In the genomic region with DNA sequence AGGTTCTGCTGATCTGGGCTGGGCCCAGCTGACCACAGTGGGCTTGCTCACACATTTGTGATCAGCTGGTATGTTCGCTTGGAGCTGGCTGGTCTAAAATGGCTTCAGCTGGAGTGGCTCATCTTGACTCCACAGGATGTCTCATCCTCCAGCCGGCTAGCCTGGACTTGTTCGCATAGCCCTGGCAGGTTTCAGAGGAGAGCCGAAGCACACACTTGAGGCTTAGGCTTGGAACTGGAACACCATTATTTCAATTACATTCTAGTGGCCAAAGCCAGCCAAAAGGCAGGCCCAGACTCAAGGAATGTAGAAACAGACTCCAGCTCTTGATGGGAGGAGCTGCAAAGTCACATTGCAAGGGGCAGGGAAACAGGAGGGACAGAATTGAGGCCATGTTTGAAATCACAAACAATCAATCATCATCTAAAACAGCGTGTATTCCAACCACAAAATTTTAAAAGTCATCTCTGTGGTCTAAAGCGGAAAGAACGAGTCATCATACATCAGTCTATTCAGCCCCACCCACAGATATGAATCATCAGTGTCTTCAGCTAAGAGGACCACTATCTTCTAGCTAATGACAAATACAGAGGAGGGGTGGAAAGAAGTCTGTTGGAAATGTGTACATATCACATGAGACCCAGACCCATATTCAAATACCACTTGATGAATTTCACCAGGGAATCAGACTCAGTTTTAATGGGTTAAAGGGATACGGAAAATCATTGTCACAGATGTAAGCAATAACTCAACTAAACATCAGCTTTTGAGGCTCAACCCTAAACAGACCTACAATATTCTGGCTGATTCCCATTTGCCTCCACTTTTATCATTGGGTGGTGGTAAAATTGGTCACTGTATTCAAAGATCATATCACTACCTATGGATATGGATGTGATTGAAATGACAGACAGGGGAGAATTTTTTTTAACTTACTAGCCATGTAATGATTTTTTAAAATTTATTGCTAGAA, we compare ENCODE assay signal across 8 cellular contexts.
DNase-seq lines count a peak whose midpoint lies in the region; ATAC-seq and TF ChIP-seq lines count a peak whose summit lies in the region.

No MANE protein-coding gene starts in this region.

- no peak overlapping the region for H3K4me3 Mint-ChIP-seq in activated B cell treated with CpG ODN at 0.5 μM for 24 hours
- peak overlapping the region; percentile 16 for H3K4me3 Mint-ChIP-seq in chondrocyte (ENCODE audit: unreplicated experiment)

- in situ Hi-C loops in gastrocnemius medialis (cut with MboI; ENCODE audit: low sequenced_read_pairs in 4 of 4) (no loop called here), G401 (cut with HindIII; ENCODE audit: low sequenced_read_pairs) (no loop called here)

- peak in 1 of 2 donors; percentile 14 for TF ChIP-seq POLR2A in gastrocnemius medialis (IDR thresholded peaks at IDR 0.05)

- peak overlapping the region; percentile 82 to 95 (median 88) for H3K27ac ChIP-seq in gastrocnemius medialis

- H3K9me3 Mint-ChIP-seq in activated B cell treated with CpG ODN at 0.5 μM for 24 hours (no peaks in the 10 kb centered on the region), chondrocyte (ENCODE audit: low read depth) (peaks cover 3% of the 10 kb centered on the region)

- no peaks in the 10 kb centered on the region for H3K27me3 ChIP-seq in gastrocnemius medialis

- H3K27me3 Mint-ChIP-seq in activated B cell treated with CpG ODN at 0.5 μM for 24 hours (peaks cover 2% of the 10 kb centered on the region), chondrocyte (ENCODE audit: low read depth) (no peaks in the 10 kb centered on the region)

- ATAC-seq in GM19372 (IDR thresholded peaks at IDR 0.05; ENCODE audit: low read depth, unreplicated experiment) (peak; percentile 79), activated B cell treated with CpG ODN at 0.5 μM for 24 hours (ENCODE audit: low read depth) (peak; percentile 87), gastrocnemius medialis (peak; percentile 6 to 11), HG03521 (IDR thresholded peaks at IDR 0.05; ENCODE audit: unreplicated experiment) (no peak)

- H3K9me3 ChIP-seq in gastrocnemius medialis, result no peaks in the 10 kb centered on the region

- H3K27ac Mint-ChIP-seq in activated B cell treated with CpG ODN at 0.5 μM for 24 hours (peak overlapping the region; percentile 66), chondrocyte (ENCODE audit: unreplicated experiment) (peak overlapping the region; percentile 81)

- peaks cover 18 to 57% of the 10 kb centered on the region in 2 donors for H3K4me1 ChIP-seq in gastrocnemius medialis

- TF ChIP-seq CTCF in activated B cell treated with CpG ODN at 0.5 μM for 24 hours (IDR thresholded peaks at IDR 0.05) (no peak), chondrocyte (IDR thresholded peaks at IDR 0.05) (no peak), gastrocnemius medialis (IDR thresholded peaks at IDR 0.05 in 4 of 5, conservative IDR thresholded peaks at IDR 0.05 in 1 of 5) (no peak)

- peak; percentile 86 for DNase-seq in CD1c-positive myeloid dendritic cell (ENCODE audit: extremely low spot score)
- DNase-seq in HS-5 (ENCODE audit: low read depth), result peak; percentile 92
- DNase-seq in activated B cell treated with CpG ODN at 0.5 μM for 24 hours, result no peak
- DNase-seq in chondrocyte (ENCODE audit: low spot score), result no peak
- DNase-seq in gastrocnemius medialis, result peak; percentile 36 to 77
- no peak for DNase-seq in G401 (ENCODE audit: low spot score)

- H3K36me3 Mint-ChIP-seq in activated B cell treated with CpG ODN at 0.5 μM for 24 hours (ENCODE audit: low read depth) (no peaks in the 10 kb centered on the region), chondrocyte (ENCODE audit: low read depth) (peaks cover 2% of the 10 kb centered on the region)

- intact Hi-C loops in activated B cell treated with CpG ODN at 0.5 μM for 24 hours (cut with micrococcal nuclease) (loop anchor here (2.0 to 5.0 kb wide), 3 partner anchors 44 to 82 kb away; no protein-coding TSS in a partner anchor), gastrocnemius medialis (cut with DNase I; ENCODE audit: low total_unique reads) (no loop called here)

- CTCF ChIA-PET in activated B cell treated with CpG ODN at 0.5 μM for 24 hours (lab: Charles Lee), result no interaction called here

- H3K4me3 ChIP-seq in gastrocnemius medialis, result no peak overlapping the region

- H3K4me1 Mint-ChIP-seq in activated B cell treated with CpG ODN at 0.5 μM for 24 hours (peaks cover 12% of the 10 kb centered on the region), chondrocyte (ENCODE audit: low read depth) (peaks cover 32% of the 10 kb centered on the region)

- H3K36me3 ChIP-seq in gastrocnemius medialis, result no peaks in the 10 kb centered on the region

- POLR2A ChIA-PET in activated B cell treated with CpG ODN at 0.5 μM for 24 hours (lab: Charles Lee), result interaction anchor here (0.8 to 1.6 kb wide), 4 partner anchors 42 to 77 kb away, joined by 3 to 4 read pairs (median 4); no protein-coding TSS in a partner anchor

Comparison
In these comparisons a context has a peak if more than half of its experiments do, and no peak if none do; other contexts are left out.
1. DNase-seq: peak in CD1c-positive myeloid dendritic cell (single experiment), HS-5 (single experiment) and gastrocnemius medialis (2 of 2); none in activated B cell treated with CpG ODN at 0.5 μM for 24 hours (single experiment), chondrocyte (single experiment) and G401 (single experiment).